ENCODE assay signal across 8 cellular contexts in the genomic region with DNA sequence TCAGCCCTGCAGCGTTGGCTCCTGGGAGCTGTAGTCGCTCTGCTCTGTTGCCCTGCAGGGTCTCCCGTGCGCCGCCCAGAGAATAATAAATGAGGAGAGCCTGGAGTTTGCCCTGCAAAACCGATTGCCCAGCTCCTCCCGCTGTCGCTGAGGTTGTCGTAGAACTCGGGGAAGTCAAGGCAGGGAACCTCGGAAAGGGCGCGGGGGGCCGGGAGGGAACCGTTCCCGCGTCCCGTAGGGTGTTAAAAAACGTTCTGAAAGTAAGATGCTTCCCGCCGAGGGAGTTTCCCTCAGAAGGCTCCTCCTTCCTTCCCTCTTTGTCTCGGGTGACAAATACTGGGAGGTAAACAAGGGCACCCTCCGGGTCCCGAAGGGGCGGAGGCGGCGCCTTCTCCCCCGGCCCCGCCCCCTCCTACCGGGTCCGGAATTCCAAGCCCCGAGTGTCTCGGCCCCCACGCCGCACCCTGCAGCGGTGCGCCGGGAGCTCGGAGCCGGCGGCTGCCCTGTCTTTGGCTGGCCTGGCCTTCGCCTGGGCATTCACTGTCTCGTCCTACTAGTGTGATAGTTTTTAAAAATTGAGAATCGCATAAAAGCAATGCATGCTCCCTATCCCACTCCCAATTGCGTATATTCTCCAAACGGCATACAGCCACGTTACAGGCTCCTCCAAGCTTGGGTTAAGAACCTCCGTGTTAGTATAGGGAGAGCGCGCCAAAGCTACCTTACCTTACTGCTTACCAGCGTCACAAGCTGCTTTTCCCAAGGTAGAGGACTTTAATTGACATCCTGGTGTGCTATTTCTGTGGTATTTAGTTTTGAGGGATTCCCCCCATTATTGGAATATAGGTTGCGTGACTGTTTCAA. TPM values are rescaled to one million over a fixed set of nuclear protein-coding genes. Genes with fewer than 3 reads are reported as not detected.
DNase-seq lines count a peak whose midpoint lies in the region; ATAC-seq and TF ChIP-seq lines count a peak whose summit lies in the region.

No MANE protein-coding gene starts in this region.

- peak; percentile 27 for ATAC-seq in GM19328 (IDR thresholded peaks at IDR 0.05; ENCODE audit: unreplicated experiment)
- ATAC-seq in HG03432 (IDR thresholded peaks at IDR 0.05; ENCODE audit: unreplicated experiment): peak; percentile 49
- ATAC-seq in WTC11: peak; percentile 61

- H3K27me3 Mint-ChIP-seq in Calu3 (ENCODE audit: unreplicated experiment) (no peaks in the 10 kb centered on the region), WTC11 (ENCODE audit: low read depth) (no peaks in the 10 kb centered on the region)

- intact Hi-C loops in Calu3 (cut with micrococcal nuclease; ENCODE audit: unreplicated experiment): loop anchor here (2.0 to 5.0 kb wide), 2 partner anchors 34 to 82 kb away; no protein-coding TSS in a partner anchor

- peaks cover 19% of the 10 kb centered on the region for H3K4me1 Mint-ChIP-seq in Calu3 (ENCODE audit: low read depth, unreplicated experiment)
- H3K4me1 Mint-ChIP-seq in WTC11: peaks cover 36% of the 10 kb centered on the region

- DNase-seq in Calu3 (peak; percentile 80), NCI-H226 (peak; percentile 72), WTC11 (ENCODE audit: low spot score) (peak; percentile 87), epidermal melanocyte (ENCODE audit: insufficient read length, low spot score) (peak; percentile 44), midbrain (lab: John Stamatoyannopoulos, UW) (peak; percentile 30), superior temporal gyrus (ENCODE audit: extremely low spot score) (peak; percentile 47)

- peak overlapping the region; percentile 60 for H3K27ac Mint-ChIP-seq in Calu3 (ENCODE audit: unreplicated experiment)
- peak overlapping the region; percentile 100 for H3K27ac Mint-ChIP-seq in WTC11

- peak overlapping the region; percentile 93 for H3K4me3 Mint-ChIP-seq in Calu3 (ENCODE audit: low read depth, unreplicated experiment)
- H3K4me3 Mint-ChIP-seq in WTC11: peak overlapping the region; percentile 96

- H3K9me3 Mint-ChIP-seq in Calu3 (ENCODE audit: low read depth, unreplicated experiment) (no peaks in the 10 kb centered on the region), WTC11 (no peaks in the 10 kb centered on the region)

- peaks cover 46% of the 10 kb centered on the region for H3K36me3 Mint-ChIP-seq in Calu3 (ENCODE audit: insufficient read depth, unreplicated experiment)
- H3K36me3 Mint-ChIP-seq in WTC11: peaks cover 33% of the 10 kb centered on the region

- CTCF ChIA-PET in Calu3 (lab: Charles Lee): interaction anchor here (0.6 to 2.3 kb wide), 6 partner anchors 26 to 321 kb away, joined by 3 to 12 read pairs (median 4); partner anchors contain the start of gene SAP30
- CTCF ChIA-PET in WTC11 (lab: Charles Lee): interaction anchor here (1.0 to 3.4 kb wide), 10 partner anchors 14 to 443 kb away, joined by 3 to 23 read pairs (median 6); no protein-coding TSS in a partner anchor

- BruUV-seq in Calu3 (replicated peaks; lab: Mats Ljungman, UMichigan): TSS peak; percentile 76

- TF ChIP-seq CTCF in Calu3 (IDR thresholded peaks at IDR 0.05; ENCODE audit: unreplicated experiment) (no peak), WTC11 (IDR thresholded peaks at IDR 0.05) (no peak)

- POLR2A ChIA-PET in WTC11 (lab: Charles Lee): interaction anchor here (0.6 to 4.5 kb wide), 19 partner anchors 16 to 322 kb away, joined by 3 to 109 read pairs (median 4); partner anchors contain the start of genes GALNT7 and SAP30

TF ChIP-seq in WTC11, 78 proteins besides CTCF, POLR2A, EP300 and RAD21 (continues in another document):
- TF ChIP-seq, protein P1, sequence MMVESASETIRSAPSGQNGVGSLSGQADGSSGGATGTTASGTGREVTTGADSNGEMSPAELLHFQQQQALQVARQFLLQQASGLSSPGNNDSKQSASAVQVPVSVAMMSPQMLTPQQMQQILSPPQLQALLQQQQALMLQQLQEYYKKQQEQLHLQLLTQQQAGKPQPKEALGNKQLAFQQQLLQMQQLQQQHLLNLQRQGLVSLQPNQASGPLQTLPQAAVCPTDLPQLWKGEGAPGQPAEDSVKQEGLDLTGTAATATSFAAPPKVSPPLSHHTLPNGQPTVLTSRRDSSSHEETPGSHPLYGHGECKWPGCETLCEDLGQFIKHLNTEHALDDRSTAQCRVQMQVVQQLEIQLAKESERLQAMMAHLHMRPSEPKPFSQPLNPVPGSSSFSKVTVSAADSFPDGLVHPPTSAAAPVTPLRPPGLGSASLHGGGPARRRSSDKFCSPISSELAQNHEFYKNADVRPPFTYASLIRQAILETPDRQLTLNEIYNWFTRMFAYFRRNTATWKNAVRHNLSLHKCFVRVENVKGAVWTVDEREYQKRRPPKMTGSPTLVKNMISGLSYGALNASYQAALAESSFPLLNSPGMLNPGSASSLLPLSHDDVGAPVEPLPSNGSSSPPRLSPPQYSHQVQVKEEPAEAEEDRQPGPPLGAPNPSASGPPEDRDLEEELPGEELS (CRISPR knock-in tag; IDR thresholded peaks at IDR 0.05): peak; percentile 14; the same call in 1 of the 2 replicates
- TF ChIP-seq CBFB (CRISPR knock-in tag; IDR thresholded peaks at IDR 0.05; ENCODE audit: low read depth) (no peak), CREM (CRISPR knock-in tag; IDR thresholded peaks at IDR 0.05) (no peak), EMX1 (CRISPR knock-in tag; IDR thresholded peaks at IDR 0.05) (0 out of 2 replicates have a peak, but pooled peaks have one; percentile 24), ZNF532 (CRISPR knock-in tag; IDR thresholded peaks at IDR 0.05; ENCODE audit: borderline replicate concordance) (no peak), SOX15 (CRISPR knock-in tag; IDR thresholded peaks at IDR 0.05) (no peak), FOXK1 (CRISPR knock-in tag; IDR thresholded peaks at IDR 0.05) (peak; percentile 65), GABPB1 (CRISPR knock-in tag; IDR thresholded peaks at IDR 0.05) (no peak), ZNF219 (CRISPR knock-in tag; IDR thresholded peaks at IDR 0.05; ENCODE audit: borderline replicate concordance) (no peak), NR2C2 (CRISPR knock-in tag; IDR thresholded peaks at IDR 0.05) (no peak), ELF4 (CRISPR knock-in tag; IDR thresholded peaks at IDR 0.05; ENCODE audit: low read depth) (no peak), ZBTB21 (CRISPR knock-in tag; IDR thresholded peaks at IDR 0.05; ENCODE audit: borderline replicate concordance) (no peak)
- TF ChIP-seq, protein P2, sequence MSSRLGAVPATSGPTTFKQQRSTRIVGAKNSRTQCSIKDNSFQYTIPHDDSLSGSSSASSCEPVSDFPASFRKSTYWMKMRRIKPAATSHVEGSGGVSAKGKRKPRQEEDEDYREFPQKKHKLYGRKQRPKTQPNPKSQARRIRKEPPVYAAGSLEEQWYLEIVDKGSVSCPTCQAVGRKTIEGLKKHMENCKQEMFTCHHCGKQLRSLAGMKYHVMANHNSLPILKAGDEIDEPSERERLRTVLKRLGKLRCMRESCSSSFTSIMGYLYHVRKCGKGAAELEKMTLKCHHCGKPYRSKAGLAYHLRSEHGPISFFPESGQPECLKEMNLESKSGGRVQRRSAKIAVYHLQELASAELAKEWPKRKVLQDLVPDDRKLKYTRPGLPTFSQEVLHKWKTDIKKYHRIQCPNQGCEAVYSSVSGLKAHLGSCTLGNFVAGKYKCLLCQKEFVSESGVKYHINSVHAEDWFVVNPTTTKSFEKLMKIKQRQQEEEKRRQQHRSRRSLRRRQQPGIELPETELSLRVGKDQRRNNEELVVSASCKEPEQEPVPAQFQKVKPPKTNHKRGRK (CRISPR knock-in tag; IDR thresholded peaks at IDR 0.05; ENCODE audit: borderline replicate concordance): no peak
- TF ChIP-seq, protein P3, sequence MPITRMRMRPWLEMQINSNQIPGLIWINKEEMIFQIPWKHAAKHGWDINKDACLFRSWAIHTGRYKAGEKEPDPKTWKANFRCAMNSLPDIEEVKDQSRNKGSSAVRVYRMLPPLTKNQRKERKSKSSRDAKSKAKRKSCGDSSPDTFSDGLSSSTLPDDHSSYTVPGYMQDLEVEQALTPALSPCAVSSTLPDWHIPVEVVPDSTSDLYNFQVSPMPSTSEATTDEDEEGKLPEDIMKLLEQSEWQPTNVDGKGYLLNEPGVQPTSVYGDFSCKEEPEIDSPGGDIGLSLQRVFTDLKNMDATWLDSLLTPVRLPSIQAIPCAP (CRISPR knock-in tag; IDR thresholded peaks at IDR 0.05): no peak

RNA-seq across cellular contexts. Expression of gene HMGB2, which starts 1.0 kb away (rescaled TPM):
- 108 and 128 TPM in 2 replicates for total RNA-seq in Calu3 (2022)
- 279 to 294 TPM (median 288 TPM) in 3 replicates for total RNA-seq in WTC11 (2021)

RNA-seq across cellular contexts. Expression of gene SAP30, which starts 35.6 kb away (rescaled TPM):
- total RNA-seq in Calu3 (2022): 10.6 and 12.7 TPM in 2 replicates
- total RNA-seq in WTC11 (2021): 20.0 to 21.1 TPM (median 20.0 TPM) in 3 replicates

Comparison
In these comparisons a context has a peak if more than half of its experiments do, and no peak if none do; other contexts are left out.
1. Peak in every context shown above with its lines: DNase-seq and ATAC-seq.
2. DNase-seq: peak in every context shown above with its lines; median percentile 87 in WTC11; 80 in Calu3; 72 in NCI-H226; 47 in superior temporal gyrus; 44 in epidermal melanocyte; 30 in midbrain.